8 cellular contexts compared by ENCODE assay signal in the genomic region with DNA sequence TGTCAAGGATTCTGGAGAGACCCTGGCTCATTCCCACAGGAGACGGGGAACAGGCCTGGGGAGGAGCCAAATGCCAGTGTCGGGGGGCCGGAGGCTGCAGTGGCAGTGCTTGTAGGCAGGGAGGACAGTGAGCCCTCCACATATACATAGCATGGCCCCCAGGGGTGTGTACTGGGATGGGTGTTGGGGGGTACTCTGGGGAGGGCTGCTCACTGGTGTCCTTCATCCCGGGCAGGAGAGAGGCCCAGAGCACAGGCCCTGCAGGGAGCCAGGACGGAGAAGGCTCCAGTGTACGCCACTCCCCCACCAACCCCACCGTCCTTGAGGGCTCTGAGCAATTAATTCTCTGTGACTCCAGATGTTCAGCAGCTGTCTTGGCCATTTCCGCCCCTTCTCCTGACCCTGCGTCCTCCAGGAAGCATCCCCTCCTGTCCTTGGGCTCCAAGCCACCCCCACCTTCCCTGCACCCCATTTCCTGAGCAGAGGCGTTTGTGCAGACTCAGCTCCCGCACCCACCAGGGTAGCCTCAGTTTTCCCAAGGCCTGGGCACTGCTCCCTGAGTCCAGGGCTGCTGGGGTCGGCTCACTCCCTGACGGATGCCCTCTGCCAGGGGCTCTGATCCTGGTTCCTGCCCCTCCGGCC. TPM values are rescaled to one million over a fixed set of nuclear protein-coding genes. Genes with fewer than 3 reads are reported as not detected.
DNase-seq lines count a peak whose midpoint lies in the region; ATAC-seq and TF ChIP-seq lines count a peak whose summit lies in the region.
"Had no signal": no experiment of that assay in that cellular context is flagged by ENCODE, and none has a peak within 500 bp of the region (broad histone marks: within the 10 kb centered on the region; RNA-seq: fewer than 3 reads in every experiment).

No MANE protein-coding gene starts in this region.

- H3K36me3 Mint-ChIP-seq in activated CD4-positive, alpha-beta memory T cell treated with anti-CD3 and anti-CD28 coated beads for 36 hours = peaks cover 9% of the 10 kb centered on the region
- H3K36me3 Mint-ChIP-seq in activated CD4-positive, alpha-beta memory T cell treated with anti-CD3 and anti-CD28 coated beads, Interleukin-2, amount 10 ng/mL, durations not matched to agents 7 days and 5 days (ENCODE audit: low read depth) = peaks cover 7% of the 10 kb centered on the region

- peak overlapping the region; percentile 44; the same call in 1 of the 2 replicates for H3K4me3 ChIP-seq in iPS-20b (ENCODE audit: low read length)
- no peak overlapping the region for H3K4me3 ChIP-seq in transverse colon

- no peak for TF ChIP-seq EP300 in transverse colon (IDR thresholded peaks at IDR 0.05; ENCODE audit: low read depth)

- H3K36me3 ChIP-seq in iPS-20b (ENCODE audit: insufficient read depth, low read depth, low read length) (0 out of 2 replicates have a peak, but pooled peaks cover 8% of the 10 kb centered on the region), transverse colon (no peaks in the 10 kb centered on the region)

- CTCF ChIA-PET in activated CD4-positive, alpha-beta memory T cell treated with anti-CD3 and anti-CD28 coated beads for 36 hours (lab: Charles Lee) = no interaction called here
- CTCF ChIA-PET in activated CD4-positive, alpha-beta memory T cell treated with anti-CD3 and anti-CD28 coated beads, Interleukin-2, amount 10 ng/mL, durations not matched to agents 7 days and 5 days (lab: Charles Lee) = no interaction called here

- H3K9me3 Mint-ChIP-seq in activated CD4-positive, alpha-beta memory T cell treated with anti-CD3 and anti-CD28 coated beads for 36 hours = no peaks in the 10 kb centered on the region
- no peaks in the 10 kb centered on the region for H3K9me3 Mint-ChIP-seq in activated CD4-positive, alpha-beta memory T cell treated with anti-CD3 and anti-CD28 coated beads, Interleukin-2, amount 10 ng/mL, durations not matched to agents 7 days and 5 days

- peak overlapping the region; percentile 62; the same call in 1 of the 2 replicates for H3K9ac ChIP-seq in iPS-20b (ENCODE audit: low read depth, low read length)

- peaks cover 21% of the 10 kb centered on the region for H3K4me1 Mint-ChIP-seq in activated CD4-positive, alpha-beta memory T cell treated with anti-CD3 and anti-CD28 coated beads for 36 hours (ENCODE audit: low read depth)
- H3K4me1 Mint-ChIP-seq in activated CD4-positive, alpha-beta memory T cell treated with anti-CD3 and anti-CD28 coated beads, Interleukin-2, amount 10 ng/mL, durations not matched to agents 7 days and 5 days = peaks cover 16% of the 10 kb centered on the region

- no peaks in the 10 kb centered on the region for H3K9me3 ChIP-seq in iPS-20b (ENCODE audit: insufficient read depth, low read depth, low read length)
- H3K9me3 ChIP-seq in transverse colon = no peaks in the 10 kb centered on the region

- no peak for DNase-seq in activated CD4-positive, alpha-beta memory T cell treated with anti-CD3 and anti-CD28 coated beads for 36 hours
- no peak for DNase-seq in activated CD4-positive, alpha-beta memory T cell treated with anti-CD3 and anti-CD28 coated beads, Interleukin-2, amount 10 ng/mL, durations not matched to agents 7 days and 5 days
- DNase-seq in transverse colon (no peak), NCI-H128 (lab: John Stamatoyannopoulos, UW; ENCODE audit: unreplicated experiment) (no peak)
- DNase-seq: NCI-H2081 had no signal

- TF ChIP-seq POLR2A in transverse colon (IDR thresholded peaks at IDR 0.05) = no peak

- no peak for ATAC-seq in GM18868 (IDR thresholded peaks at IDR 0.05; ENCODE audit: unreplicated experiment)

- H3K27ac ChIP-seq in iPS-20b (ENCODE audit: low read length) (peak overlapping the region; percentile 58), transverse colon (peak overlapping the region; percentile 43 to 69 (median 50))
- H3K27ac ChIP-seq: 22Rv1 had no signal

- TF ChIP-seq CTCF in transverse colon (IDR thresholded peaks at IDR 0.05) = no peak

- intact Hi-C loops in activated CD4-positive, alpha-beta memory T cell treated with anti-CD3 and anti-CD28 coated beads for 36 hours (cut with micrococcal nuclease) = no loop called here
- intact Hi-C loops in transverse colon (cut with DNase I; ENCODE audit: low total_unique reads) = no loop called here

- POLR2A ChIA-PET in activated CD4-positive, alpha-beta memory T cell treated with anti-CD3 and anti-CD28 coated beads for 36 hours (lab: Charles Lee) = interaction anchor here (0.7 kb wide), 1 partner anchor 293 kb away, joined by 3 read pairs; no protein-coding TSS in a partner anchor
- POLR2A ChIA-PET in activated CD4-positive, alpha-beta memory T cell treated with anti-CD3 and anti-CD28 coated beads, Interleukin-2, amount 10 ng/mL, durations not matched to agents 7 days and 5 days (lab: Charles Lee) = interaction anchor here (1.1 to 1.3 kb wide), 2 partner anchors 10 to 74 kb away, joined by 3 to 4 read pairs; no protein-coding TSS in a partner anchor

- peaks cover 2% of the 10 kb centered on the region for H3K27me3 Mint-ChIP-seq in activated CD4-positive, alpha-beta memory T cell treated with anti-CD3 and anti-CD28 coated beads for 36 hours
- no peaks in the 10 kb centered on the region for H3K27me3 Mint-ChIP-seq in activated CD4-positive, alpha-beta memory T cell treated with anti-CD3 and anti-CD28 coated beads, Interleukin-2, amount 10 ng/mL, durations not matched to agents 7 days and 5 days

- no peaks in the 10 kb centered on the region; the same call in 1 of the 2 replicates for H3K27me3 ChIP-seq in iPS-20b (ENCODE audit: insufficient read depth, low read length)
- H3K27me3 ChIP-seq in transverse colon = peaks cover 60% of the 10 kb centered on the region

- in situ Hi-C loops in transverse colon (cut with MboI; ENCODE audit: low pct_ligation_motif_present in 1 of 4, low pct_unique_long_range_greater_than_20kb in 1 of 4, low sequenced_read_pairs in 3 of 4) = no loop called here

- H3K27ac Mint-ChIP-seq in activated CD4-positive, alpha-beta memory T cell treated with anti-CD3 and anti-CD28 coated beads for 36 hours = peak overlapping the region; percentile 28
- no peak overlapping the region for H3K27ac Mint-ChIP-seq in activated CD4-positive, alpha-beta memory T cell treated with anti-CD3 and anti-CD28 coated beads, Interleukin-2, amount 10 ng/mL, durations not matched to agents 7 days and 5 days

- H3K4me3 Mint-ChIP-seq in activated CD4-positive, alpha-beta memory T cell treated with anti-CD3 and anti-CD28 coated beads for 36 hours = peak overlapping the region; percentile 16
- no peak overlapping the region for H3K4me3 Mint-ChIP-seq in activated CD4-positive, alpha-beta memory T cell treated with anti-CD3 and anti-CD28 coated beads, Interleukin-2, amount 10 ng/mL, durations not matched to agents 7 days and 5 days

- WGBS in transverse colon (ENCODE audit: low coverage in 1 of 2), 2 donors = 5 to 18% methylated on average over 4 to 14 of the region's 14 CpGs

- H3K4me1 ChIP-seq in iPS-20b (ENCODE audit: insufficient read depth, low read length) (peaks cover 33% of the 10 kb centered on the region), transverse colon (peaks cover 18 to 46% (median 24%) of the 10 kb centered on the region in 4 donors)

RNA-seq across cellular contexts. Expression of a gene that starts 3.4 kb away (rescaled TPM):
- not detected for total RNA-seq in activated CD4-positive, alpha-beta memory T cell treated with anti-CD3 and anti-CD28 coated beads for 36 hours
- not detected for total RNA-seq in activated CD4-positive, alpha-beta memory T cell treated with anti-CD3 and anti-CD28 coated beads, Interleukin-2, amount 10 ng/mL, durations not matched to agents 7 days and 5 days
- not detected for total RNA-seq in transverse colon

RNA-seq across cellular contexts. Expression of a gene that starts 7.2 kb away (rescaled TPM):
- total RNA-seq in activated CD4-positive, alpha-beta memory T cell treated with anti-CD3 and anti-CD28 coated beads for 36 hours = 10 to 100 TPM; 67.8 to 70.8 TPM
- 10 to 100 TPM; 48.2 to 48.7 TPM for total RNA-seq in activated CD4-positive, alpha-beta memory T cell treated with anti-CD3 and anti-CD28 coated beads, Interleukin-2, amount 10 ng/mL, durations not matched to agents 7 days and 5 days
- 10 to 100 TPM; 40.8 to 67.0 (median 62.6) TPM for total RNA-seq in transverse colon

RNA-seq across cellular contexts. Expression of a gene that starts 26.8 kb away (rescaled TPM):
- 1 to 10 TPM; 4.6 to 5.5 TPM for total RNA-seq in activated CD4-positive, alpha-beta memory T cell treated with anti-CD3 and anti-CD28 coated beads for 36 hours
- total RNA-seq in activated CD4-positive, alpha-beta memory T cell treated with anti-CD3 and anti-CD28 coated beads, Interleukin-2, amount 10 ng/mL, durations not matched to agents 7 days and 5 days = under 1 TPM; 0.53 to 0.65 TPM
- 1 to 10 TPM; 2.3 to 6.0 (median 5.3) TPM for total RNA-seq in transverse colon

RNA-seq across cellular contexts. Expression of a gene that starts 37.1 kb away (rescaled TPM):
- total RNA-seq in activated CD4-positive, alpha-beta memory T cell treated with anti-CD3 and anti-CD28 coated beads for 36 hours = 10 to 100 TPM; 33.7 to 33.8 TPM
- 10 to 100 TPM; 58.6 to 59.7 TPM for total RNA-seq in activated CD4-positive, alpha-beta memory T cell treated with anti-CD3 and anti-CD28 coated beads, Interleukin-2, amount 10 ng/mL, durations not matched to agents 7 days and 5 days
- 10 to 100 TPM; 59.9 to 77.3 (median 71.4) TPM for total RNA-seq in transverse colon
